9 cellular contexts compared by ENCODE assay signal in the genomic region with DNA sequence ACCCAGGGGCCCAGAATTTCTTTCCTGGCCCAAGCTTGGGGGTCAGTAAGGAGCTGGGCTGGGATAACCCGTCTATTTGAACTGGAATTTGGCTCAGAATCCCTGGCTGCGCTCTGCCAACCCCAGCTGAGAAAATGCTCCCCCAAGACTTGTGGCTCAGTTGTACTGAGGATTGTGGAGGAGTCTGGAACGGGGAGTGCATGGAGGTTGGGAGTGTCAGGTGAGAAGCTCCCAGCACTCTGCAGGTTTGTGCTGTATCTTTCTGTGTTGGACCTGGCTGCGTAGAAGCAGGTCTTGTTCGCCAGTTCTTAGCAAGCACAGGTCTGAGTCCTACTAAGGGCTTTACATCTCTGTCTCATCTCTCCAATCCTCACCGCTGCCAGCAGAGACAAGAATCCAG. TPM values are rescaled to one million over a fixed set of nuclear protein-coding genes. Genes with fewer than 3 reads are reported as not detected.
A peak's percentile ranks its signal among the peaks of the same experiment; 100 is the strongest.
DNase-seq lines count a peak whose midpoint lies in the region; TF ChIP-seq lines count a peak whose summit lies in the region.
"Had no signal": no experiment of that assay in that cellular context is flagged by ENCODE, and none has a peak within 500 bp of the region (broad histone marks: within the 10 kb centered on the region; RNA-seq: fewer than 3 reads in every experiment).

No MANE protein-coding gene starts in this region.

- H2AFZ ChIP-seq in osteoblast (ENCODE audit: low read length), result no peak overlapping the region
- no peak overlapping the region for H2AFZ ChIP-seq in neuronal stem cell (ENCODE audit: low read length)
- H2AFZ ChIP-seq: PC-9 had no signal

- H3K27ac ChIP-seq in SK-N-MC (peak overlapping the region; percentile 46), esophagus squamous epithelium (peak overlapping the region; percentile 75 to 88 (median 80)), osteoblast (ENCODE audit: low read depth, low read length) (peak overlapping the region; percentile 20), neuronal stem cell (replicated peaks; ENCODE audit: low read length) (no peak overlapping the region)
- H3K27ac ChIP-seq: PC-9 had no signal

- peaks cover 4% of the 10 kb centered on the region for H3K79me2 ChIP-seq in osteoblast (ENCODE audit: insufficient read depth, low read length)

- H3K18ac ChIP-seq in neuronal stem cell (ENCODE audit: low read length), result no peak overlapping the region

- no peak overlapping the region for H2BK5ac ChIP-seq in neuronal stem cell (ENCODE audit: low read length)

- H3K27me3 ChIP-seq in esophagus squamous epithelium (peaks cover 0 to 9% (median 0%) of the 10 kb centered on the region in 4 donors), osteoblast (ENCODE audit: insufficient read depth, low read length) (no peaks in the 10 kb centered on the region), neuronal stem cell (ENCODE audit: control insufficient read depth in 3 of 3, insufficient read depth in 3 of 3, low read depth in 1 of 3, low read length in 3 of 3) (peaks cover 0 to 48% (median 6%) of the 10 kb centered on the region in 3 experiments)

- intact Hi-C loops in esophagus squamous epithelium (cut with DNase I), result no loop called here

- H3K9me3 ChIP-seq in SK-N-MC (ENCODE audit: low read depth, low read length) (no peaks in the 10 kb centered on the region), esophagus squamous epithelium (no peaks in the 10 kb centered on the region), osteoblast (ENCODE audit: low read depth, low read length) (no peaks in the 10 kb centered on the region), neuronal stem cell (replicated peaks in 1 of 2; ENCODE audit: control insufficient read depth in 2 of 2, insufficient read depth in 1 of 2, low read depth in 1 of 2, low read length in 2 of 2) (no peaks in the 10 kb centered on the region)

- H3K4me2 ChIP-seq in osteoblast (ENCODE audit: insufficient read depth, low read length) (peak overlapping the region; percentile 86), neuronal stem cell (ENCODE audit: insufficient read depth, low read length, poor library complexity, severe bottlenecking) (no peak overlapping the region)
- H3K4me2 ChIP-seq: PC-9 had no signal

- H3K36me3 ChIP-seq in SK-N-MC (ENCODE audit: insufficient read depth, low read length) (peaks cover 5% of the 10 kb centered on the region; the same call in 1 of the 2 replicates), esophagus squamous epithelium (peaks cover 0 to 11% (median 0%) of the 10 kb centered on the region in 3 donors), osteoblast (ENCODE audit: insufficient read depth, low read length) (no peaks in the 10 kb centered on the region), neuronal stem cell (replicated peaks in 1 of 2; ENCODE audit: control insufficient read depth in 2 of 2, insufficient read depth in 2 of 2, low read length in 2 of 2) (peaks cover 0 to 31% of the 10 kb centered on the region in 2 donors)

- TF ChIP-seq CTCF in AG10803 (conservative IDR thresholded peaks at IDR 0.05; ENCODE audit: low read length), result no peak
- TF ChIP-seq CTCF in esophagus squamous epithelium (IDR thresholded peaks at IDR 0.05), result no peak
- TF ChIP-seq CTCF in osteoblast (IDR thresholded peaks at IDR 0.05; ENCODE audit: extremely low read depth, low read depth, low read length), result no peak

- no peak overlapping the region for H3K23ac ChIP-seq in neuronal stem cell (ENCODE audit: low read depth, low read length, poor library complexity)

- H2BK15ac ChIP-seq in neuronal stem cell (ENCODE audit: low read length), result no peak overlapping the region

- no peak overlapping the region for H4K8ac ChIP-seq in neuronal stem cell (ENCODE audit: low read depth, low read length)

- no peak for TF ChIP-seq POLR2A in esophagus squamous epithelium (IDR thresholded peaks at IDR 0.05)

- H3K4me1 ChIP-seq in esophagus squamous epithelium (peaks cover 23 to 44% (median 35%) of the 10 kb centered on the region in 3 donors), osteoblast (ENCODE audit: insufficient read depth, low read length) (peaks cover 22% of the 10 kb centered on the region), neuronal stem cell (ENCODE audit: control insufficient read depth in 2 of 2, insufficient read depth in 1 of 2, low read depth in 1 of 2, low read length in 2 of 2) (peaks cover 5 to 11% of the 10 kb centered on the region in 2 donors)

- 61 to 75% methylated on average over 4 to 5 of the region's 6 CpGs for WGBS in esophagus squamous epithelium, 2 donors
- WGBS in neuronal stem cell (ENCODE audit: extremely low coverage in 2 of 2, insufficient read length in 2 of 2, insufficient replicate concordance in 1 of 2), 2 donors, result no CpG with 5 or more reads among the region's 6 CpGs

- no peaks in the 10 kb centered on the region for H3K79me1 ChIP-seq in neuronal stem cell (ENCODE audit: low read depth, low read length)

- H2BK12ac ChIP-seq in neuronal stem cell (ENCODE audit: low read length), result no peak overlapping the region

- H3K4me3 ChIP-seq in AG10803 (ENCODE audit: low read length) (peak overlapping the region; percentile 69), SK-N-MC (peak overlapping the region; percentile 96; the same call in 1 of the 2 replicates), esophagus squamous epithelium (peak overlapping the region in 3 of 4 donors; percentile 68 to 74 (median 72)), osteoblast (ENCODE audit: insufficient read depth, low read length) (peak overlapping the region; percentile 76), neuronal stem cell (ENCODE audit: low read length in 2 of 2) (no peak overlapping the region)
- H3K4me3 ChIP-seq: PC-9 had no signal

- DNase-seq in AG10803 (ENCODE audit: low read depth) (peak; percentile 6), SK-N-MC (ENCODE audit: low read depth, low spot score) (no peak), esophagus squamous epithelium (lab: John Stamatoyannopoulos, UW) (no peak), osteoblast (ENCODE audit: insufficient read length, low spot score, missing footprints) (no peak), neuronal stem cell (ENCODE audit: low spot score) (no peak), superior temporal gyrus (ENCODE audit: extremely low spot score) (no peak), kidney tubule cell (ENCODE audit: low spot score) (no peak), AML-193 (lab: John Stamatoyannopoulos, UW) (no peak)
- DNase-seq: PC-9 had no signal

- no peaks in the 10 kb centered on the region for H4K20me1 ChIP-seq in osteoblast (ENCODE audit: insufficient read depth, low read length)

- no peak overlapping the region for H2BK120ac ChIP-seq in neuronal stem cell (ENCODE audit: low read depth, low read length)

- no peak overlapping the region for H4K91ac ChIP-seq in neuronal stem cell (ENCODE audit: low read depth, low read length, poor library complexity)

- no peak overlapping the region for H2AK5ac ChIP-seq in neuronal stem cell (ENCODE audit: low read depth, low read length)

- no peak overlapping the region for H3K4ac ChIP-seq in neuronal stem cell (ENCODE audit: low read length)

- H3K14ac ChIP-seq in neuronal stem cell (ENCODE audit: low read length), result no peak overlapping the region

- H3K9ac ChIP-seq in SK-N-MC (ENCODE audit: insufficient read length) (no peak overlapping the region), neuronal stem cell (ENCODE audit: low read depth, low read length, poor library complexity) (no peak overlapping the region)

RNA-seq across cellular contexts. Expression of gene TCEA3, which starts 1.6 kb away (rescaled TPM):
- 10 to 100 TPM in 3 of 4 donors, 1 to 10 TPM in 1; 9.1 to 30.7 (median 25.1) TPM for total RNA-seq in esophagus squamous epithelium
- total RNA-seq in osteoblast, result 28.9 and 31.5 TPM in 2 replicates
- polyA plus RNA-seq in neuronal stem cell (2013, experiment 1 of 2), result 2.2 TPM
- 2.3 TPM for polyA plus RNA-seq in neuronal stem cell (2013, experiment 2 of 2)

RNA-seq across cellular contexts. Expression of gene ZNF436, which starts 53.3 kb away (rescaled TPM):
- total RNA-seq in esophagus squamous epithelium (10 to 100 TPM; 14.9 to 33.6 (median 24.8) TPM), osteoblast (32.4 and 32.9 TPM in 2 replicates)
- polyA plus RNA-seq in neuronal stem cell (2013, experiment 1 of 2), result 5.8 TPM
- polyA plus RNA-seq in neuronal stem cell (2013, experiment 2 of 2), result 5.8 TPM

Comparison
In these comparisons a context has a peak if more than half of its experiments do, and no peak if none do; other contexts are left out.
1. H3K4me3 ChIP-seq: peak in AG10803 (single experiment), SK-N-MC (single experiment), esophagus squamous epithelium (3 of 4) and osteoblast (single experiment); none in neuronal stem cell (0 of 2).